8 cellular contexts compared by ENCODE assay signal in genomic region chr12:120639771-120640721, GRCh38. TPM values are rescaled to one million over a fixed set of nuclear protein-coding genes. Genes with fewer than 3 reads are reported as not detected.
DNase-seq lines count a peak whose midpoint lies in the region; ATAC-seq, FAIRE-seq and TF ChIP-seq lines count a peak whose summit lies in the region.

Gene CABP1 (plus strand): TSS chr12:120640626. CDS start chr12:120640686, 60 bp downstream.

- CTCF ChIA-PET in A549 (lab: Yijun Ruan, JAX): interaction anchor here (0.8 to 2.2 kb wide), 10 partner anchors 9 to 332 kb away, joined by 3 to 8 read pairs (median 3); no protein-coding TSS in a partner anchor

- peak in 1 of 2 experiments; percentile 35; a peak in 1 of 5 replicates for TF ChIP-seq RAD21 in A549 (conservative IDR thresholded peaks at IDR 0.05 in 1 of 2, IDR thresholded peaks at IDR 0.05 in 1 of 2)

- H3K36me3 ChIP-seq in astrocyte (ENCODE audit: insufficient read depth, low read length): no peaks in the 10 kb centered on the region
- no peaks in the 10 kb centered on the region for H3K36me3 ChIP-seq in kidney epithelial cell (ENCODE audit: control insufficient read depth, insufficient read depth, low read length)

- peaks cover 7% of the 10 kb centered on the region for H3K4me1 Mint-ChIP-seq in T-helper 1 cell treated with Interleukin-12 subunit alpha and Interleukin-12 subunit beta and Interleukin-4 antibody, amounts not matched to agents 30 μg/mL and 1 μg/mL, for 36 hours (ENCODE audit: low read depth)
- peaks cover 2% of the 10 kb centered on the region for H3K4me1 Mint-ChIP-seq in astrocyte (ENCODE audit: low read depth, unreplicated experiment)

- no peaks in the 10 kb centered on the region for H3K79me2 ChIP-seq in astrocyte (ENCODE audit: insufficient read depth, low read length)

- TF ChIP-seq CTCF in A549 (IDR thresholded peaks at IDR 0.05) (peak; percentile 53), astrocyte (IDR thresholded peaks at IDR 0.05; ENCODE audit: insufficient read depth, low read depth, low read length) (no peak), kidney epithelial cell (IDR thresholded peaks at IDR 0.05; ENCODE audit: insufficient read depth, low read length, poor library complexity, severe bottlenecking) (peak; percentile 28)

- H3K4me1 ChIP-seq in A549 (peaks cover 5% of the 10 kb centered on the region; the same call in 2 of the 3 replicates), astrocyte (ENCODE audit: insufficient read depth, low read length) (no peaks in the 10 kb centered on the region)

- no peaks in the 10 kb centered on the region for H3K36me3 Mint-ChIP-seq in T-helper 1 cell treated with Interleukin-12 subunit alpha and Interleukin-12 subunit beta and Interleukin-4 antibody, amounts not matched to agents 30 μg/mL and 1 μg/mL, for 36 hours (ENCODE audit: low read depth)
- no peaks in the 10 kb centered on the region for H3K36me3 Mint-ChIP-seq in astrocyte (ENCODE audit: low read depth, unreplicated experiment)

- H3K9me3 ChIP-seq in A549 (no peaks in the 10 kb centered on the region), astrocyte (ENCODE audit: insufficient read depth, low read depth, low read length) (no peaks in the 10 kb centered on the region)

- H3K27ac ChIP-seq in A549: peak within 1 kb of the TSS in 1 of 2 experiments; percentile 72; a peak in 4 of 6 replicates
- no peak within 1 kb of the TSS for H3K27ac ChIP-seq in astrocyte (ENCODE audit: low read depth, low read length)

- peak within 1 kb of the TSS; percentile 26 for H2AFZ ChIP-seq in astrocyte (ENCODE audit: low read depth, low read length)

- DNase-seq in A549 (ENCODE audit: low read depth in 1 of 2, low spot score in 1 of 2): peak in 1 of 2 experiments; percentile 56
- no peak for DNase-seq in astrocyte (ENCODE audit: low read depth)
- no peak for DNase-seq in kidney epithelial cell (ENCODE audit: low read depth)
- peak; percentile 55 for DNase-seq in stimulated activated CD8-positive, alpha-beta memory T cell treated with anti-CD3 and anti-CD28 coated beads, Interleukin-12 subunit alpha, Interleukin-12 subunit beta, amount 100 ng/mL, for 24 hours (ENCODE audit: extremely low read depth)
- no peak for DNase-seq in OCI-M2 (lab: John Stamatoyannopoulos, UW; ENCODE audit: unreplicated experiment)

- TF ChIP-seq POLR2A in A549 (IDR thresholded peaks at IDR 0.05; ENCODE audit: low read length): no peak

- 24% methylated on average over 21 of the region's 56 CpGs for whole genome bisulfite sequencing in A549 (ENCODE audit: missing lambda C conversion rate)

- H3K27me3 ChIP-seq in astrocyte (ENCODE audit: insufficient read depth, low read length): peaks cover 42% of the 10 kb centered on the region
- H3K27me3 ChIP-seq in kidney epithelial cell (ENCODE audit: control insufficient read depth, insufficient read depth, low read length): peaks cover 36% of the 10 kb centered on the region

- POLR2A ChIA-PET in A549 (lab: Yijun Ruan, JAX): no interaction called here

- H3K27ac Mint-ChIP-seq in T-helper 1 cell treated with Interleukin-12 subunit alpha and Interleukin-12 subunit beta and Interleukin-4 antibody, amounts not matched to agents 30 μg/mL and 1 μg/mL, for 36 hours: no peak within 1 kb of the TSS
- no peak within 1 kb of the TSS for H3K27ac Mint-ChIP-seq in astrocyte (ENCODE audit: unreplicated experiment)

- H3K4me2 ChIP-seq in A549: peak within 1 kb of the TSS; percentile 94
- H3K4me2 ChIP-seq in astrocyte (ENCODE audit: low read length): peak within 1 kb of the TSS; percentile 80

- H3K9ac ChIP-seq in astrocyte (ENCODE audit: low read length): no peak within 1 kb of the TSS

- no peak for TF ChIP-seq EP300 in A549 (IDR thresholded peaks at IDR 0.05)

- peak within 1 kb of the TSS; percentile 77 for H3K4me3 Mint-ChIP-seq in T-helper 1 cell treated with Interleukin-12 subunit alpha and Interleukin-12 subunit beta and Interleukin-4 antibody, amounts not matched to agents 30 μg/mL and 1 μg/mL, for 36 hours
- H3K4me3 Mint-ChIP-seq in astrocyte (ENCODE audit: unreplicated experiment): peak within 1 kb of the TSS; percentile 74

- no peaks in the 10 kb centered on the region for H3K9me3 Mint-ChIP-seq in T-helper 1 cell treated with Interleukin-12 subunit alpha and Interleukin-12 subunit beta and Interleukin-4 antibody, amounts not matched to agents 30 μg/mL and 1 μg/mL, for 36 hours
- H3K9me3 Mint-ChIP-seq in astrocyte (ENCODE audit: unreplicated experiment): no peaks in the 10 kb centered on the region

- ATAC-seq in A549 (peak; percentile 84 to 87), GM19035 (IDR thresholded peaks at IDR 0.05; ENCODE audit: unreplicated experiment) (peak; percentile 77), HG03460 (IDR thresholded peaks at IDR 0.05; ENCODE audit: unreplicated experiment) (peak; percentile 61)

- H4K20me1 ChIP-seq in astrocyte (ENCODE audit: insufficient read depth, low read length): peaks cover 10% of the 10 kb centered on the region

- H3K4me3 ChIP-seq in A549 (peak within 1 kb of the TSS; percentile 70), astrocyte (ENCODE audit: insufficient read depth, low read depth, low read length) (peak within 1 kb of the TSS; percentile 17), kidney epithelial cell (ENCODE audit: low read depth, low read length) (peak within 1 kb of the TSS; percentile 24)

- peaks cover 66% of the 10 kb centered on the region for H3K27me3 Mint-ChIP-seq in T-helper 1 cell treated with Interleukin-12 subunit alpha and Interleukin-12 subunit beta and Interleukin-4 antibody, amounts not matched to agents 30 μg/mL and 1 μg/mL, for 36 hours (ENCODE audit: low read depth)
- peaks cover 59% of the 10 kb centered on the region for H3K27me3 Mint-ChIP-seq in astrocyte (ENCODE audit: low read depth, unreplicated experiment)

- FAIRE-seq in A549 (lab: Jason Lieb, UNC) (no peak), astrocyte (lab: Jason Lieb, UNC) (no peak)

TF ChIP-seq in A549, 52 proteins besides CTCF, POLR2A, EP300 and RAD21:
- peak; percentile 55 for TF ChIP-seq MAX (IDR thresholded peaks at IDR 0.05)
- TF ChIP-seq E2F6 (IDR thresholded peaks at IDR 0.05; ENCODE audit: borderline replicate concordance, low read depth): peak; percentile 39; the same call in 1 of the 2 replicates
- TF ChIP-seq SMC3 (IDR thresholded peaks at IDR 0.05): peak; percentile 43; the same call in 2 of the 3 replicates
- no peak for TF ChIP-seq HDAC2 (IDR thresholded peaks at IDR 0.05)

RNA-seq across cellular contexts. Expression of gene CABP1, which starts in this region (rescaled TPM):
- 0.17 and 0.22 TPM in 2 replicates for polyA plus RNA-seq in A549 (2011; rRNA removed)
- polyA plus RNA-seq in A549 (2012; cell fraction: cytosol; rRNA removed): 0.12 and 0.13 TPM in 2 replicates
- polyA plus RNA-seq in A549 (2012; cell fraction: nucleus; rRNA removed): 0.17 TPM in 2 replicates
- 0.08 to 0.16 TPM (median 0.15 TPM) in 3 replicates for polyA plus RNA-seq in A549 (2017; fragmentation: RNase III; extraction: RNeasy Plus Mini Kit Qiagen cat#74134 plus additional on column Dnase treatment)
- polyA minus RNA-seq in A549 (2011; rRNA and poly(A)+ RNA removed): 0.37 TPM in 1 of 2 replicates, not detected in the other
- total RNA-seq in astrocyte: 0.19 and 0.30 TPM in 2 replicates
- not detected in 2 replicates for total RNA-seq in kidney epithelial cell

Comparison
In these comparisons a context has a peak if more than half of its experiments do, and no peak if none do; other contexts are left out.
1. Peak in ATAC-seq, H3K4me3 ChIP-seq and H3K4me2 ChIP-seq in A549; RNA of the gene not detected or under 1 TPM.
2. H3K4me3 ChIP-seq: peak in every context shown above with its lines; median percentile 70 in A549; 24 in kidney epithelial cell; 17 in astrocyte.